Comparison of ENCODE assay signal across 16 cellular contexts in the genomic region with DNA sequence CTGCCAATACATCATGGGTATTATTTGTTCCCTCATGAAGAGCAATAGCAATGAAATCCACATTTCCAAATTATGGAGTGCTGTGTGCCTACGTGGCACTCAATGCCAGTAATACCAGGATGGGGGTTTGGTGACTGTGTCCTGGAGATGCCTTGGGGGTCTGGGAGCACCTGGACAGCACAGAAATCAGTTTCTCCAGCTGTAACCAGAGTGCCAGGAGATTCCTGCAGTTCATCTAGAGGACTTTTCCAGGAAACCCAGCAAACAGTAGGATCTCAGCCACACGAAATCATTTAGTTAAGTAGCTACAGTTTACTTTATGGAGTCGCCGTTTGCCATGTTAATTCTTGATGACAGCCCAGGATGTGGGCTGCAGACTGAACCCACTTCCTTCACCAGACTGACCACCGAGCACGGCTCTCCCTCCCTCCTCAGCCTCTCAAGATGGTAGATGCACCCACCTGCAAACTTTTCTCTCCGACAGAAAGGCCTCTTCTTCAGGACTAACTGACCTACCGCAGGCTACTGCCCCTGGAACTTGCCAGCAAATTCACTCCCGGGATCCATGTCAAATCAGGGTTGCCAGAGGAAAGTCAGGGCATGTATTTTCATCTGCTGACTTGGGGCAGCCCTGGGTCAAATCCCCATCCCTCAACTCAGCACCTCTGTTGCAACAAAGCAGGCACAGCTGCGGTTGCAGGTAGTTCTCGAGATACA. TPM values are rescaled to one million over a fixed set of nuclear protein-coding genes. Genes with fewer than 3 reads are reported as not detected.
DNase-seq lines count a peak whose midpoint lies in the region; ATAC-seq and TF ChIP-seq lines count a peak whose summit lies in the region.
"Had no signal": no experiment of that assay in that cellular context is flagged by ENCODE, and none has a peak within 500 bp of the region (broad histone marks: within the 10 kb centered on the region; RNA-seq: fewer than 3 reads in every experiment).

No MANE protein-coding gene starts in this region.

- no peak for TF ChIP-seq CTCF in activated CD8-positive, alpha-beta T cell treated with anti-CD3 and anti-CD28 coated beads for 36 hours (IDR thresholded peaks at IDR 0.05)
- TF ChIP-seq CTCF in dorsolateral prefrontal cortex (IDR thresholded peaks at IDR 0.05 in 54 of 56, conservative IDR thresholded peaks at IDR 0.05 in 2 of 56; ENCODE audit: low read depth in 1 of 56, partially characterized antibody in 56 of 56), result no peak

- DNase-seq in activated CD8-positive, alpha-beta memory T cell treated with anti-CD3 and anti-CD28 coated beads for 24 hours, result peak; percentile 53
- DNase-seq in activated CD8-positive, alpha-beta memory T cell treated with anti-CD3 and anti-CD28 coated beads, Interleukin-2, amount 50 U/mL, for 4 hours, result no peak
- peak; percentile 65 for DNase-seq in activated CD8-positive, alpha-beta T cell treated with anti-CD3 and anti-CD28 coated beads for 36 hours
- peak in 1 of 2 donors; percentile 70 for DNase-seq in stimulated activated effector memory CD8-positive, alpha-beta T cell treated with anti-CD3 and anti-CD28 coated beads, Interleukin-12 subunit alpha, Interleukin-12 subunit beta, amount 100 ng/mL, for 72 hours (ENCODE audit: low spot score in 2 of 2)
- DNase-seq in dorsolateral prefrontal cortex (no peak), anterior cingulate cortex (lab: John Stamatoyannopoulos, UW) (no peak)
- DNase-seq: body of pancreas, heart right ventricle, left ventricle myocardium superior, NCI-H1048, NCI-H526 treated with DMSO at 0.1 percent for 48 hours, posterior cingulate gyrus had no signal

- peaks cover 47% of the 10 kb centered on the region for H3K36me3 Mint-ChIP-seq in activated CD8-positive, alpha-beta T cell treated with anti-CD3 and anti-CD28 coated beads for 36 hours (ENCODE audit: low read depth)
- peaks cover 29% of the 10 kb centered on the region for H3K36me3 Mint-ChIP-seq in stimulated activated effector memory CD8-positive, alpha-beta T cell treated with anti-CD3 and anti-CD28 coated beads, Interleukin-12 subunit alpha, Interleukin-12 subunit beta, amount 100 ng/mL, for 72 hours

- POLR2A ChIA-PET in activated CD8-positive, alpha-beta T cell treated with anti-CD3 and anti-CD28 coated beads for 36 hours (lab: Charles Lee), result interaction anchor here (1.1 to 2.7 kb wide), 6 partner anchors 11 to 30 kb away, joined by 3 to 11 read pairs (median 4); no protein-coding TSS in a partner anchor

- ATAC-seq in HG03196 (IDR thresholded peaks at IDR 0.05; ENCODE audit: unreplicated experiment), result peak; percentile 40
- peak; percentile 73 for ATAC-seq in activated CD8-positive, alpha-beta T cell treated with anti-CD3 and anti-CD28 coated beads for 36 hours
- peak; percentile 84 for ATAC-seq in stimulated activated effector memory CD8-positive, alpha-beta T cell treated with anti-CD3 and anti-CD28 coated beads, Interleukin-12 subunit alpha, Interleukin-12 subunit beta, amount 100 ng/mL, for 72 hours
- ATAC-seq in GM19455 (IDR thresholded peaks at IDR 0.05; ENCODE audit: unreplicated experiment), result no peak
- ATAC-seq: body of pancreas, left ventricle myocardium superior had no signal

- H3K4me3 Mint-ChIP-seq in activated CD8-positive, alpha-beta T cell treated with anti-CD3 and anti-CD28 coated beads for 36 hours, result peak overlapping the region; percentile 13
- H3K4me3 Mint-ChIP-seq in stimulated activated effector memory CD8-positive, alpha-beta T cell treated with anti-CD3 and anti-CD28 coated beads, Interleukin-12 subunit alpha, Interleukin-12 subunit beta, amount 100 ng/mL, for 72 hours, result peak overlapping the region; percentile 61

- H3K27me3 Mint-ChIP-seq in activated CD8-positive, alpha-beta T cell treated with anti-CD3 and anti-CD28 coated beads for 36 hours, result no peaks in the 10 kb centered on the region

- H3K4me1 Mint-ChIP-seq in activated CD8-positive, alpha-beta T cell treated with anti-CD3 and anti-CD28 coated beads for 36 hours (ENCODE audit: low read depth), result peaks cover 24% of the 10 kb centered on the region
- H3K4me1 Mint-ChIP-seq in stimulated activated effector memory CD8-positive, alpha-beta T cell treated with anti-CD3 and anti-CD28 coated beads, Interleukin-12 subunit alpha, Interleukin-12 subunit beta, amount 100 ng/mL, for 72 hours, result peaks cover 33% of the 10 kb centered on the region

- no peaks in the 10 kb centered on the region for H3K9me3 Mint-ChIP-seq in activated CD8-positive, alpha-beta T cell treated with anti-CD3 and anti-CD28 coated beads for 36 hours
- H3K9me3 Mint-ChIP-seq in stimulated activated effector memory CD8-positive, alpha-beta T cell treated with anti-CD3 and anti-CD28 coated beads, Interleukin-12 subunit alpha, Interleukin-12 subunit beta, amount 100 ng/mL, for 72 hours, result no peaks in the 10 kb centered on the region

- H3K27ac Mint-ChIP-seq in activated CD8-positive, alpha-beta T cell treated with anti-CD3 and anti-CD28 coated beads for 36 hours, result peak overlapping the region; percentile 64
- peak overlapping the region; percentile 89 for H3K27ac Mint-ChIP-seq in stimulated activated effector memory CD8-positive, alpha-beta T cell treated with anti-CD3 and anti-CD28 coated beads, Interleukin-12 subunit alpha, Interleukin-12 subunit beta, amount 100 ng/mL, for 72 hours

- no peak overlapping the region for H3K27ac ChIP-seq in dorsolateral prefrontal cortex
- H3K27ac ChIP-seq: A549, body of pancreas, heart right ventricle, SK-N-MC had no signal

- H3K4me3 ChIP-seq in dorsolateral prefrontal cortex, result no peak overlapping the region
- H3K4me3 ChIP-seq: A549, body of pancreas, heart right ventricle, SK-N-MC had no signal

- H3K27me3 ChIP-seq in dorsolateral prefrontal cortex, result peaks cover 0 to 33% (median 0%) of the 10 kb centered on the region in 45 donors
- H3K27me3 ChIP-seq: body of pancreas had no signal

- CTCF ChIA-PET in activated CD8-positive, alpha-beta T cell treated with anti-CD3 and anti-CD28 coated beads for 36 hours (lab: Charles Lee), result interaction anchor here (1.2 to 2.5 kb wide), 4 partner anchors 16 to 85 kb away, joined by 3 to 10 read pairs (median 6); no protein-coding TSS in a partner anchor

- intact Hi-C loops in activated CD8-positive, alpha-beta T cell treated with anti-CD3 and anti-CD28 coated beads for 36 hours (cut with micrococcal nuclease), result no loop called here
- intact Hi-C loops in dorsolateral prefrontal cortex (cut with DNase I), result no loop called here

RNA-seq across cellular contexts. Expression of a gene that starts 30.3 kb away (rescaled TPM):
- total RNA-seq in activated CD8-positive, alpha-beta T cell treated with anti-CD3 and anti-CD28 coated beads for 36 hours, result 100 to 1,000 TPM; 205 to 230 TPM
- 1 to 10 TPM in 13 of 120 experiments, under 1 TPM in 88, not detected in 19; 0.03 to 5.4 (median 0.28) TPM for total RNA-seq in dorsolateral prefrontal cortex

Comparison
In these comparisons a context has a peak if more than half of its experiments do, and no peak if none do; other contexts are left out.
1. DNase-seq: peak in activated CD8-positive, alpha-beta memory T cell treated with anti-CD3 and anti-CD28 coated beads for 24 hours (single experiment) and activated CD8-positive, alpha-beta T cell treated with anti-CD3 and anti-CD28 coated beads for 36 hours (single experiment); none in activated CD8-positive, alpha-beta memory T cell treated with anti-CD3 and anti-CD28 coated beads, Interleukin-2, amount 50 U/mL, for 4 hours (single experiment), dorsolateral prefrontal cortex (0 of 10) and anterior cingulate cortex (0 of 58).
2. RNA of a gene that starts 30.3 kb away (total RNA-seq): 205 to 230 TPM in activated CD8-positive, alpha-beta T cell treated with anti-CD3 and anti-CD28 coated beads for 36 hours; 0.03 to 5.4 TPM in dorsolateral prefrontal cortex; every median in the first group is over 10 times any median in the second.